In genomic region chr10:95121904-95122303, GRCh38 we compare ENCODE assay signal across 23 cellular contexts. TPM values are rescaled to one million over a fixed set of nuclear protein-coding genes. Genes with fewer than 3 reads are reported as not detected.
DNase-seq lines count a peak whose midpoint lies in the region; ATAC-seq and TF ChIP-seq lines count a peak whose summit lies in the region.
"Had no signal": no experiment of that assay in that cellular context is flagged by ENCODE, and none has a peak within 500 bp of the region (broad histone marks: within the 10 kb centered on the region; RNA-seq: fewer than 3 reads in every experiment).

No MANE protein-coding gene starts in this region.

- intact Hi-C loops in mucosa of descending colon (cut with DNase I, micrococcal nuclease): no loop called here

- no peaks in the 10 kb centered on the region for H3K4me1 ChIP-seq in mucosa of descending colon (ENCODE audit: low read depth)
- H3K4me1 ChIP-seq: esophagus muscularis mucosa, heart left ventricle, sigmoid colon, SJSA1, tibial nerve had no signal

- no peaks in the 10 kb centered on the region for H3K9me3 ChIP-seq in mucosa of descending colon
- H3K9me3 ChIP-seq: SJSA1 had no signal

- no peaks in the 10 kb centered on the region for H3K36me3 ChIP-seq in mucosa of descending colon (ENCODE audit: low read depth)
- H3K36me3 ChIP-seq: esophagus muscularis mucosa, heart left ventricle, sigmoid colon, SJSA1, tibial nerve had no signal

- no peak overlapping the region for H3K4me3 ChIP-seq in mucosa of descending colon
- H3K4me3 ChIP-seq: esophagus muscularis mucosa, heart left ventricle, lung, sigmoid colon, SJSA1, tibial nerve had no signal

- ATAC-seq in mucosa of descending colon: peak; percentile 51
- no peak for ATAC-seq in stimulated activated naive CD8-positive, alpha-beta T cell treated with anti-CD3 and anti-CD28 coated beads, Interleukin-15, Interleukin-2, amounts not matched to agents 100 U/mL and 50 U/mL, for 24 hours
- ATAC-seq: stimulated activated naive B cell treated with anti-CD40 and anti-IgM and Interleukin-4, amounts not matched to agents 10 μg/mL and 1 μg/mL and 100 μg/mL, for 72 hours had no signal

- no peak for TF ChIP-seq CTCF in mucosa of descending colon (IDR thresholded peaks at IDR 0.05)

- DNase-seq in DMS53 treated with DMSO at 0.1 percent for 48 hours (lab: John Stamatoyannopoulos, UW; ENCODE audit: unreplicated experiment): peak; percentile 33
- DNase-seq in NCI-H69 (lab: John Stamatoyannopoulos, UW): peak; percentile 63
- DNase-seq in fibroblast of gingiva (ENCODE audit: low read depth): peak; percentile 4
- peak in 1 of 3 donors; percentile 4 for DNase-seq in mucosa of descending colon
- no peak for DNase-seq in GM03348 (ENCODE audit: low spot score)
- no peak for DNase-seq in stimulated activated naive CD8-positive, alpha-beta T cell treated with anti-CD3 and anti-CD28 coated beads, Interleukin-15, Interleukin-2, amounts not matched to agents 100 U/mL and 50 U/mL, for 24 hours
- no peak for DNase-seq in NCI-H146 (lab: John Stamatoyannopoulos, UW)
- DNase-seq: activated CD4-positive, alpha-beta memory T cell treated with anti-CD3 and anti-CD28 coated beads for 36 hours; AML-193; anterior cingulate cortex; effector memory CD4-positive, alpha-beta T cell; EL; naive B cell; NCI-H446 treated with DMSO at 0.1 percent for 48 hours; sigmoid colon; stimulated activated naive B cell treated with anti-CD40 and anti-IgM and Interleukin-4, amounts not matched to agents 10 μg/mL and 1 μg/mL and 100 μg/mL, for 72 hours; T-helper 2 cell had no signal

RNA-seq across cellular contexts. Expression of gene CYP2C8, which starts 52.6 kb away (rescaled TPM):
- 1 to 10 TPM in 2 of 3 donors, under 1 TPM in 1; 0.25 to 4.1 (median 1.0) TPM for total RNA-seq in mucosa of descending colon
- total RNA-seq: activated CD4-positive, alpha-beta memory T cell treated with anti-CD3 and anti-CD28 coated beads for 36 hours; esophagus muscularis mucosa; H4; SJSA1 had no signal

Comparison
In these comparisons a context has a peak if more than half of its experiments do, and no peak if none do; other contexts are left out.
1. DNase-seq: peak in DMS53 treated with DMSO at 0.1 percent for 48 hours (single experiment), NCI-H69 (single experiment) and fibroblast of gingiva (single experiment); none in GM03348 (single experiment), stimulated activated naive CD8-positive, alpha-beta T cell treated with anti-CD3 and anti-CD28 coated beads, Interleukin-15, Interleukin-2, amounts not matched to agents 100 U/mL and 50 U/mL, for 24 hours (single experiment) and NCI-H146 (single experiment).